1 cellular context compared by ENCODE assay signal in genomic region chr7:20270867-20271266, GRCh38.
TF ChIP-seq lines count a peak whose summit lies in the region.

No MANE protein-coding gene starts in this region.

TF ChIP-seq in GM12878, 131 proteins besides CTCF, POLR2A, EP300 and RAD21:
- TF ChIP-seq, protein P1, sequence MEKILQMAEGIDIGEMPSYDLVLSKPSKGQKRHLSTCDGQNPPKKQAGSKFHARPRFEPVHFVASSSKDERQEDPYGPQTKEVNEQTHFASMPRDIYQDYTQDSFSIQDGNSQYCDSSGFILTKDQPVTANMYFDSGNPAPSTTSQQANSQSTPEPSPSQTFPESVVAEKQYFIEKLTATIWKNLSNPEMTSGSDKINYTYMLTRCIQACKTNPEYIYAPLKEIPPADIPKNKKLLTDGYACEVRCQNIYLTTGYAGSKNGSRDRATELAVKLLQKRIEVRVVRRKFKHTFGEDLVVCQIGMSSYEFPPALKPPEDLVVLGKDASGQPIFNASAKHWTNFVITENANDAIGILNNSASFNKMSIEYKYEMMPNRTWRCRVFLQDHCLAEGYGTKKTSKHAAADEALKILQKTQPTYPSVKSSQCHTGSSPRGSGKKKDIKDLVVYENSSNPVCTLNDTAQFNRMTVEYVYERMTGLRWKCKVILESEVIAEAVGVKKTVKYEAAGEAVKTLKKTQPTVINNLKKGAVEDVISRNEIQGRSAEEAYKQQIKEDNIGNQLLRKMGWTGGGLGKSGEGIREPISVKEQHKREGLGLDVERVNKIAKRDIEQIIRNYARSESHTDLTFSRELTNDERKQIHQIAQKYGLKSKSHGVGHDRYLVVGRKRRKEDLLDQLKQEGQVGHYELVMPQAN (conservative IDR thresholded peaks at IDR 0.05): 0 out of 2 replicates have a peak, but pooled peaks have one; percentile 37
- TF ChIP-seq SMARCA5 (IDR thresholded peaks at IDR 0.05) (no peak), CBFB (IDR thresholded peaks at IDR 0.05; ENCODE audit: low read depth) (no peak), CHD2 (IDR thresholded peaks at IDR 0.05; ENCODE audit: borderline replicate concordance, low read depth, low read length) (no peak), SMAD1 (IDR thresholded peaks at IDR 0.05; ENCODE audit: low read depth, partially characterized antibody) (no peak), MLLT1 (IDR thresholded peaks at IDR 0.05) (no peak; the same call in 1 of the 2 replicates), MXI1 (IDR thresholded peaks at IDR 0.05; ENCODE audit: low read depth, low read length) (no peak), STAT1 (conservative IDR thresholded peaks at IDR 0.05) (no peak), MAX (IDR thresholded peaks at IDR 0.05; ENCODE audit: low read depth, low read length) (no peak), ZNF274 (IDR thresholded peaks at IDR 0.05; ENCODE audit: insufficient read depth, insufficient read length) (no peak), CHD1 (IDR thresholded peaks at IDR 0.05; ENCODE audit: low read depth, low read length) (no peak), ZNF24 (IDR thresholded peaks at IDR 0.05) (no peak), POLR2AphosphoS2 (IDR thresholded peaks at IDR 0.05; ENCODE audit: low read depth, low read length) (no peak), CREB1 (IDR thresholded peaks at IDR 0.05; ENCODE audit: low read depth) (no peak), BHLHE40 (IDR thresholded peaks at IDR 0.05; ENCODE audit: borderline replicate concordance in 1 of 2, low read depth in 2 of 2, low read length in 1 of 2) (no peak), PKNOX1 (IDR thresholded peaks at IDR 0.05) (no peak), KLF5 (IDR thresholded peaks at IDR 0.05; ENCODE audit: partially characterized antibody) (no peak), TCF3 (IDR thresholded peaks at IDR 0.05; ENCODE audit: borderline replicate concordance, insufficient read depth, low read depth, low read length) (no peak), SIN3A (IDR thresholded peaks at IDR 0.05; ENCODE audit: low read depth, low read length) (no peak), CREM (IDR thresholded peaks at IDR 0.05; ENCODE audit: low read depth) (no peak), JUND (IDR thresholded peaks at IDR 0.05; ENCODE audit: low read depth, low read length) (no peak), RELB (IDR thresholded peaks at IDR 0.05; ENCODE audit: low read depth) (0 out of 2 replicates have a peak, but pooled peaks have one; percentile 15), IRF4 (IDR thresholded peaks at IDR 0.05; ENCODE audit: low read depth, low read length) (peak; percentile 53; the same call in 1 of the 2 replicates), POLR2AphosphoS5 (IDR thresholded peaks at IDR 0.05; ENCODE audit: low read length) (no peak), ASH2L (IDR thresholded peaks at IDR 0.05; ENCODE audit: borderline replicate concordance, low read depth) (no peak), ZBED1 (IDR thresholded peaks at IDR 0.05; ENCODE audit: borderline replicate concordance) (no peak), IKZF2 (IDR thresholded peaks at IDR 0.05) (peak; percentile 10 to 24; a peak in 1 of 4 replicates), JUNB (IDR thresholded peaks at IDR 0.05) (0 out of 2 replicates have a peak, but pooled peaks have one; percentile 18), STAT3 (IDR thresholded peaks at IDR 0.05; ENCODE audit: low read depth, low read length) (0 out of 2 replicates have a peak, but pooled peaks have one; percentile 38), GABPA (IDR thresholded peaks at IDR 0.05; ENCODE audit: low read depth) (no peak), SMC3 (IDR thresholded peaks at IDR 0.05; ENCODE audit: borderline replicate concordance, low read length) (0 out of 2 replicates have a peak, but pooled peaks have one; percentile 1), YY1 (IDR thresholded peaks at IDR 0.05; ENCODE audit: low read depth, low read length) (no peak)
- TF ChIP-seq, protein P2, sequence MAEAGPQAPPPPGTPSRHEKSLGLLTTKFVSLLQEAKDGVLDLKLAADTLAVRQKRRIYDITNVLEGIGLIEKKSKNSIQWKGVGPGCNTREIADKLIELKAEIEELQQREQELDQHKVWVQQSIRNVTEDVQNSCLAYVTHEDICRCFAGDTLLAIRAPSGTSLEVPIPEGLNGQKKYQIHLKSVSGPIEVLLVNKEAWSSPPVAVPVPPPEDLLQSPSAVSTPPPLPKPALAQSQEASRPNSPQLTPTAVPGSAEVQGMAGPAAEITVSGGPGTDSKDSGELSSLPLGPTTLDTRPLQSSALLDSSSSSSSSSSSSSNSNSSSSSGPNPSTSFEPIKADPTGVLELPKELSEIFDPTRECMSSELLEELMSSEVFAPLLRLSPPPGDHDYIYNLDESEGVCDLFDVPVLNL (IDR thresholded peaks at IDR 0.05; ENCODE audit: low read depth, low read length): no peak
- TF ChIP-seq, protein P3, sequence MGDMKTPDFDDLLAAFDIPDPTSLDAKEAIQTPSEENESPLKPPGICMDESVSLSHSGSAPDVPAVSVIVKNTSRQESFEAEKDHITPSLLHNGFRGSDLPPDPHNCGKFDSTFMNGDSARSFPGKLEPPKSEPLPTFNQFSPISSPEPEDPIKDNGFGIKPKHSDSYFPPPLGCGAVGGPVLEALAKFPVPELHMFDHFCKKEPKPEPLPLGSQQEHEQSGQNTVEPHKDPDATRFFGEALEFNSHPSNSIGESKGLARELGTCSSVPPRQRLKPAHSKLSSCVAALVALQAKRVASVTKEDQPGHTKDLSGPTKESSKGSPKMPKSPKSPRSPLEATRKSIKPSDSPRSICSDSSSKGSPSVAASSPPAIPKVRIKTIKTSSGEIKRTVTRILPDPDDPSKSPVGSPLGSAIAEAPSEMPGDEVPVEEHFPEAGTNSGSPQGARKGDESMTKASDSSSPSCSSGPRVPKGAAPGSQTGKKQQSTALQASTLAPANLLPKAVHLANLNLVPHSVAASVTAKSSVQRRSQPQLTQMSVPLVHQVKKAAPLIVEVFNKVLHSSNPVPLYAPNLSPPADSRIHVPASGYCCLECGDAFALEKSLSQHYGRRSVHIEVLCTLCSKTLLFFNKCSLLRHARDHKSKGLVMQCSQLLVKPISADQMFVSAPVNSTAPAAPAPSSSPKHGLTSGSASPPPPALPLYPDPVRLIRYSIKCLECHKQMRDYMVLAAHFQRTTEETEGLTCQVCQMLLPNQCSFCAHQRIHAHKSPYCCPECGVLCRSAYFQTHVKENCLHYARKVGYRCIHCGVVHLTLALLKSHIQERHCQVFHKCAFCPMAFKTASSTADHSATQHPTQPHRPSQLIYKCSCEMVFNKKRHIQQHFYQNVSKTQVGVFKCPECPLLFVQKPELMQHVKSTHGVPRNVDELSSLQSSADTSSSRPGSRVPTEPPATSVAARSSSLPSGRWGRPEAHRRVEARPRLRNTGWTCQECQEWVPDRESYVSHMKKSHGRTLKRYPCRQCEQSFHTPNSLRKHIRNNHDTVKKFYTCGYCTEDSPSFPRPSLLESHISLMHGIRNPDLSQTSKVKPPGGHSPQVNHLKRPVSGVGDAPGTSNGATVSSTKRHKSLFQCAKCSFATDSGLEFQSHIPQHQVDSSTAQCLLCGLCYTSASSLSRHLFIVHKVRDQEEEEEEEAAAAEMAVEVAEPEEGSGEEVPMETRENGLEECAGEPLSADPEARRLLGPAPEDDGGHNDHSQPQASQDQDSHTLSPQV (IDR thresholded peaks at IDR 0.05): no peak; the same call in 1 of the 2 replicates
- TF ChIP-seq, protein P4, sequence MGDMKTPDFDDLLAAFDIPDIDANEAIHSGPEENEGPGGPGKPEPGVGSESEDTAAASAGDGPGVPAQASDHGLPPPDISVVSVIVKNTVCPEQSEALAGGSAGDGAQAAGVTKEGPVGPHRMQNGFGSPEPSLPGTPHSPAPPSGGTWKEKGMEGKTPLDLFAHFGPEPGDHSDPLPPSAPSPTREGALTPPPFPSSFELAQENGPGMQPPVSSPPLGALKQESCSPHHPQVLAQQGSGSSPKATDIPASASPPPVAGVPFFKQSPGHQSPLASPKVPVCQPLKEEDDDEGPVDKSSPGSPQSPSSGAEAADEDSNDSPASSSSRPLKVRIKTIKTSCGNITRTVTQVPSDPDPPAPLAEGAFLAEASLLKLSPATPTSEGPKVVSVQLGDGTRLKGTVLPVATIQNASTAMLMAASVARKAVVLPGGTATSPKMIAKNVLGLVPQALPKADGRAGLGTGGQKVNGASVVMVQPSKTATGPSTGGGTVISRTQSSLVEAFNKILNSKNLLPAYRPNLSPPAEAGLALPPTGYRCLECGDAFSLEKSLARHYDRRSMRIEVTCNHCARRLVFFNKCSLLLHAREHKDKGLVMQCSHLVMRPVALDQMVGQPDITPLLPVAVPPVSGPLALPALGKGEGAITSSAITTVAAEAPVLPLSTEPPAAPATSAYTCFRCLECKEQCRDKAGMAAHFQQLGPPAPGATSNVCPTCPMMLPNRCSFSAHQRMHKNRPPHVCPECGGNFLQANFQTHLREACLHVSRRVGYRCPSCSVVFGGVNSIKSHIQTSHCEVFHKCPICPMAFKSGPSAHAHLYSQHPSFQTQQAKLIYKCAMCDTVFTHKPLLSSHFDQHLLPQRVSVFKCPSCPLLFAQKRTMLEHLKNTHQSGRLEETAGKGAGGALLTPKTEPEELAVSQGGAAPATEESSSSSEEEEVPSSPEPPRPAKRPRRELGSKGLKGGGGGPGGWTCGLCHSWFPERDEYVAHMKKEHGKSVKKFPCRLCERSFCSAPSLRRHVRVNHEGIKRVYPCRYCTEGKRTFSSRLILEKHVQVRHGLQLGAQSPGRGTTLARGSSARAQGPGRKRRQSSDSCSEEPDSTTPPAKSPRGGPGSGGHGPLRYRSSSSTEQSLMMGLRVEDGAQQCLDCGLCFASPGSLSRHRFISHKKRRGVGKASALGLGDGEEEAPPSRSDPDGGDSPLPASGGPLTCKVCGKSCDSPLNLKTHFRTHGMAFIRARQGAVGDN (IDR thresholded peaks at IDR 0.05): peak; percentile 41; the same call in 1 of the 2 replicates
- TF ChIP-seq, protein P5, sequence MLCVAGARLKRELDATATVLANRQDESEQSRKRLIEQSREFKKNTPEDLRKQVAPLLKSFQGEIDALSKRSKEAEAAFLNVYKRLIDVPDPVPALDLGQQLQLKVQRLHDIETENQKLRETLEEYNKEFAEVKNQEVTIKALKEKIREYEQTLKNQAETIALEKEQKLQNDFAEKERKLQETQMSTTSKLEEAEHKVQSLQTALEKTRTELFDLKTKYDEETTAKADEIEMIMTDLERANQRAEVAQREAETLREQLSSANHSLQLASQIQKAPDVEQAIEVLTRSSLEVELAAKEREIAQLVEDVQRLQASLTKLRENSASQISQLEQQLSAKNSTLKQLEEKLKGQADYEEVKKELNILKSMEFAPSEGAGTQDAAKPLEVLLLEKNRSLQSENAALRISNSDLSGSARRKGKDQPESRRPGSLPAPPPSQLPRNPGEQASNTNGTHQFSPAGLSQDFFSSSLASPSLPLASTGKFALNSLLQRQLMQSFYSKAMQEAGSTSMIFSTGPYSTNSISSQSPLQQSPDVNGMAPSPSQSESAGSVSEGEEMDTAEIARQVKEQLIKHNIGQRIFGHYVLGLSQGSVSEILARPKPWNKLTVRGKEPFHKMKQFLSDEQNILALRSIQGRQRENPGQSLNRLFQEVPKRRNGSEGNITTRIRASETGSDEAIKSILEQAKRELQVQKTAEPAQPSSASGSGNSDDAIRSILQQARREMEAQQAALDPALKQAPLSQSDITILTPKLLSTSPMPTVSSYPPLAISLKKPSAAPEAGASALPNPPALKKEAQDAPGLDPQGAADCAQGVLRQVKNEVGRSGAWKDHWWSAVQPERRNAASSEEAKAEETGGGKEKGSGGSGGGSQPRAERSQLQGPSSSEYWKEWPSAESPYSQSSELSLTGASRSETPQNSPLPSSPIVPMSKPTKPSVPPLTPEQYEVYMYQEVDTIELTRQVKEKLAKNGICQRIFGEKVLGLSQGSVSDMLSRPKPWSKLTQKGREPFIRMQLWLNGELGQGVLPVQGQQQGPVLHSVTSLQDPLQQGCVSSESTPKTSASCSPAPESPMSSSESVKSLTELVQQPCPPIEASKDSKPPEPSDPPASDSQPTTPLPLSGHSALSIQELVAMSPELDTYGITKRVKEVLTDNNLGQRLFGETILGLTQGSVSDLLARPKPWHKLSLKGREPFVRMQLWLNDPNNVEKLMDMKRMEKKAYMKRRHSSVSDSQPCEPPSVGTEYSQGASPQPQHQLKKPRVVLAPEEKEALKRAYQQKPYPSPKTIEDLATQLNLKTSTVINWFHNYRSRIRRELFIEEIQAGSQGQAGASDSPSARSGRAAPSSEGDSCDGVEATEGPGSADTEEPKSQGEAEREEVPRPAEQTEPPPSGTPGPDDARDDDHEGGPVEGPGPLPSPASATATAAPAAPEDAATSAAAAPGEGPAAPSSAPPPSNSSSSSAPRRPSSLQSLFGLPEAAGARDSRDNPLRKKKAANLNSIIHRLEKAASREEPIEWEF (IDR thresholded peaks at IDR 0.05; ENCODE audit: insufficient replicate concordance, low read depth, low read length): no peak
